In genomic region chr2:27264753-27265535, GRCh38 we compare ENCODE assay signal across 9 cellular contexts. TPM values are rescaled to one million over a fixed set of nuclear protein-coding genes. Genes with fewer than 3 reads are reported as not detected.
DNase-seq lines count a peak whose midpoint lies in the region; ATAC-seq, FAIRE-seq and TF ChIP-seq lines count a peak whose summit lies in the region.
"Had no signal": no experiment of that assay in that cellular context is flagged by ENCODE, and none has a peak within 500 bp of the region (broad histone marks: within the 10 kb centered on the region; RNA-seq: fewer than 3 reads in every experiment).

No MANE protein-coding gene starts in this region.

- H3K9me3 ChIP-seq in iPS DF 6.9 (ENCODE audit: control insufficient read depth, insufficient read depth, low read length) (no peaks in the 10 kb centered on the region), small intestine (ENCODE audit: control insufficient read depth, low read depth) (no peaks in the 10 kb centered on the region)

- H3K9me3 Mint-ChIP-seq in T-cell = no peaks in the 10 kb centered on the region

- H3K4me3 ChIP-seq in GM12864 (ENCODE audit: low read depth, low read length) = peak overlapping the region; percentile 49
- peak overlapping the region; percentile 12 for H3K4me3 ChIP-seq in astrocyte of the cerebellum (ENCODE audit: low read depth, low read length)
- peak overlapping the region; percentile 38; the same call in 1 of the 2 replicates for H3K4me3 ChIP-seq in iPS DF 6.9 (ENCODE audit: low read length)
- H3K4me3 ChIP-seq in small intestine (ENCODE audit: low read depth in 1 of 2, low read length in 2 of 2) = peak overlapping the region in 1 of 2 donors; percentile 32

- peaks cover 28 to 35% (median 30%) of the 10 kb centered on the region in 3 donors for H3K4me1 Mint-ChIP-seq in T-cell

- CTCF ChIA-PET in T-cell (lab: Charles Lee) = interaction anchor here (0.7 to 4.0 kb wide), 4 partner anchors 10 to 412 kb away, joined by 3 to 18 read pairs (median 4); no protein-coding TSS in a partner anchor

- in situ Hi-C loops in astrocyte of the cerebellum (cut with HindIII; ENCODE audit: low sequenced_read_pairs) = loop anchor here (5.0 kb wide), 1 partner anchor 143 kb away; the partner anchor contains the start of gene ABHD1

- H3K4me1 ChIP-seq in iPS DF 6.9 (ENCODE audit: control insufficient read depth, insufficient read depth, low read length) = peaks cover 4% of the 10 kb centered on the region; the same call in 1 of the 2 replicates
- peaks cover 2 to 5% of the 10 kb centered on the region in 2 donors for H3K4me1 ChIP-seq in small intestine (ENCODE audit: control insufficient read depth in 2 of 2, insufficient read depth in 1 of 2, low read depth in 1 of 2, low read length in 1 of 2)

- no peak overlapping the region for H3K27ac ChIP-seq in iPS DF 6.9 (ENCODE audit: low read length)
- H3K27ac ChIP-seq in small intestine (ENCODE audit: low read depth in 1 of 2, low read length in 1 of 2) = no peak overlapping the region

- peak overlapping the region in 2 of 3 donors; percentile 84 to 85 for H3K4me3 Mint-ChIP-seq in T-cell

- H3K27ac Mint-ChIP-seq in T-cell = no peak overlapping the region

- WGBS in iPS DF 6.9 (ENCODE audit: insufficient coverage, insufficient read length) = no CpG with 5 or more reads among the region's 56 CpGs
- 4 to 5% (median 4%) methylated on average over 53 to 56 of the region's 56 CpGs for WGBS in small intestine, 3 donors

- peaks cover 38 to 43% of the 10 kb centered on the region in 2 donors for H3K27me3 Mint-ChIP-seq in T-cell

- no peaks in the 10 kb centered on the region for H3K36me3 Mint-ChIP-seq in T-cell

- H3K27me3 ChIP-seq in iPS DF 6.9 (ENCODE audit: control insufficient read depth, insufficient read depth, low read length) (peaks cover 40% of the 10 kb centered on the region), small intestine (ENCODE audit: control insufficient read depth in 2 of 2, insufficient read depth in 2 of 2, low read length in 2 of 2) (peaks cover 14 to 30% of the 10 kb centered on the region in 2 donors)

- no peak for FAIRE-seq in small intestine (lab: Jason Lieb, UNC)
- FAIRE-seq: colon had no signal

- ATAC-seq in T-cell (replicated peaks in 1 of 4) = peak; percentile 62 to 85 (median 66)
- no peak for ATAC-seq in HG02852 (IDR thresholded peaks at IDR 0.05; ENCODE audit: unreplicated experiment)

- POLR2A ChIA-PET in T-cell (lab: Charles Lee) = interaction anchor here (0.6 to 0.7 kb wide), 2 partner anchors 52 to 68 kb away, joined by 3 to 5 read pairs; no protein-coding TSS in a partner anchor

- H3K36me3 ChIP-seq in iPS DF 6.9 (ENCODE audit: control insufficient read depth, insufficient read depth, low read length) = no peaks in the 10 kb centered on the region
- H3K36me3 ChIP-seq in small intestine (ENCODE audit: control insufficient read depth in 2 of 2, insufficient read depth in 2 of 2, low read length in 2 of 2) = no peaks in the 10 kb centered on the region

- no peak for DNase-seq in GM12864 (ENCODE audit: low read depth)
- peak; percentile 62 for DNase-seq in NCI-H1105 (lab: John Stamatoyannopoulos, UW)
- peak; percentile 14 to 72 (median 48) for DNase-seq in T-cell
- DNase-seq in astrocyte of the cerebellum (ENCODE audit: low read depth) = no peak
- DNase-seq in iPS DF 6.9 (ENCODE audit: low read depth, low spot score) = no peak
- peak; percentile 43 for DNase-seq in small intestine
- no peak for DNase-seq in NCI-H226

- TF ChIP-seq CTCF in GM12864 (IDR thresholded peaks at IDR 0.05; ENCODE audit: low read depth, low read length, missing control alignments) = peak; percentile 68
- peak; percentile 57 for TF ChIP-seq CTCF in astrocyte of the cerebellum (IDR thresholded peaks at IDR 0.05; ENCODE audit: low read depth, low read length, missing control alignments)

RNA-seq across cellular contexts. Expression of gene SLC30A3, which starts 2.1 kb away (rescaled TPM):
- under 1 TPM in 2 of 5 donors, not detected in 3; 0.06 to 0.26 TPM for total RNA-seq in T-cell
- under 1 TPM in 1 of 3 donors, not detected in 2; 0.04 TPM for polyA plus RNA-seq in small intestine

RNA-seq across cellular contexts. Expression of gene DNAJC5G, which starts 10.3 kb away (rescaled TPM):
- total RNA-seq in T-cell = not detected
- not detected for polyA plus RNA-seq in small intestine

RNA-seq across cellular contexts. Expression of gene TRIM54, which starts 17.3 kb away (rescaled TPM):
- not detected for total RNA-seq in T-cell
- 1 to 10 TPM; 1.3 to 5.4 (median 2.4) TPM for polyA plus RNA-seq in small intestine

RNA-seq across cellular contexts. Expression of gene UCN, which starts 43.3 kb away (rescaled TPM):
- total RNA-seq in T-cell = 1 to 10 TPM; 1.8 to 7.8 (median 4.2) TPM
- 1 to 10 TPM in 2 of 3 donors, under 1 TPM in 1; 0.76 to 8.9 (median 1.8) TPM for polyA plus RNA-seq in small intestine

RNA-seq across cellular contexts. Expression of gene CAD, which starts 47.8 kb away (rescaled TPM):
- total RNA-seq in T-cell = 10 to 100 TPM; 38.5 to 78.2 (median 65.4) TPM
- 10 to 100 TPM in 1 of 3 donors, 1 to 10 TPM in 2; 8.6 to 20.9 (median 9.6) TPM for polyA plus RNA-seq in small intestine

Comparison
In these comparisons a context has a peak if more than half of its experiments do, and no peak if none do; other contexts are left out.
1. DNase-seq: peak in NCI-H1105 (single experiment), T-cell (34 of 34) and small intestine (single experiment); none in GM12864 (single experiment), astrocyte of the cerebellum (single experiment), iPS DF 6.9 (single experiment) and NCI-H226 (single experiment).